ENCODE assay signal across 29 cellular contexts in genomic region chr2:167932123-167932693, GRCh38.
"Had no signal": no experiment of that assay in that cellular context is flagged by ENCODE, and none has a peak within 500 bp of the region (broad histone marks: within the 10 kb centered on the region; RNA-seq: fewer than 3 reads in every experiment).

No MANE protein-coding gene starts in this region.

- H3K9me3 Mint-ChIP-seq: stimulated activated effector memory CD8-positive, alpha-beta T cell treated with anti-CD3 and anti-CD28 coated beads, Interleukin-12 subunit alpha, Interleukin-12 subunit beta, amount 100 ng/mL, for 72 hours; stimulated activated naive CD8-positive, alpha-beta T cell treated with anti-CD3 and anti-CD28 coated beads, Interleukin-15, amount 100 ng/mL, for 72 hours had no signal

- H3K27me3 Mint-ChIP-seq: stimulated activated naive CD8-positive, alpha-beta T cell treated with anti-CD3 and anti-CD28 coated beads, Interleukin-15, amount 100 ng/mL, for 72 hours; stimulated activated naive CD8-positive, alpha-beta T cell treated with anti-CD3 and anti-CD28 coated beads, Interleukin-15, Interleukin-2, amounts not matched to agents 100 ng/mL and 50 ng/mL, for 24 hours had no signal

- H3K9me3 ChIP-seq: stomach, suprapubic skin, testis, thoracic aorta, thyroid gland, tibial artery, tibial nerve, transverse colon, upper lobe of left lung, upper lobe of right lung, uterus, vagina had no signal

- H3K4me3 ChIP-seq: stomach, suprapubic skin, testis, thoracic aorta, thyroid gland, tibial artery, tibial nerve, transverse colon, upper lobe of left lung, upper lobe of right lung, uterus, vagina had no signal

- DNase-seq: stimulated activated CD4-positive, alpha-beta T cell treated with anti-CD3 and anti-CD28 coated beads, Interleukin-2, amount 100 ng/mL, for 48 hours; stimulated activated CD4-positive, alpha-beta T cell treated with anti-CD3 and anti-CD28 coated beads, Interleukin-4, amount 100 ng/mL, for 1 hour; stimulated activated CD4-positive, alpha-beta T cell treated with anti-CD3 and anti-CD28 coated beads, Interleukin-4, amount 100 ng/mL, for 24 hours; stimulated activated CD4-positive, alpha-beta T cell treated with anti-CD3 and anti-CD28 coated beads, Interleukin-4, amount 100 ng/mL, for 4 hours; stimulated activated CD8-positive, alpha-beta memory T cell treated with anti-CD3 and anti-CD28 coated beads, Interleukin-4, amount 100 ng/mL, for 48 hours; stimulated activated naive B cell treated with anti-CD40 and anti-IgM and Interleukin-4, amounts not matched to agents 10 μg/mL and 1 μg/mL and 100 μg/mL, for 72 hours; stimulated activated naive CD4-positive, alpha-beta T cell; stimulated activated naive CD4-positive, alpha-beta T cell treated with Interleukin-2 at 50 U/mL for 16 hours; stimulated activated naive CD8-positive, alpha-beta T cell treated with anti-CD3 and anti-CD28 coated beads, Interleukin-15, amount 100 ng/mL, for 72 hours; stimulated activated naive CD8-positive, alpha-beta T cell treated with anti-CD3 and anti-CD28 coated beads, Interleukin-15, Interleukin-2, amounts not matched to agents 100 U/mL and 50 U/mL, for 24 hours; stomach; substantia nigra; testis; thyroid gland; tibial artery; transverse colon; trophoblast cell; upper lobe of left lung; upper lobe of right lung; uterus had no signal

- H3K27me3 ChIP-seq: stomach, suprapubic skin, testis, thyroid gland, tibial artery, tibial nerve, transverse colon, upper lobe of left lung, upper lobe of right lung, uterus, vagina had no signal

- ATAC-seq: stimulated activated naive B cell treated with anti-CD40 and anti-IgM and Interleukin-4, amounts not matched to agents 10 μg/mL and 1 μg/mL and 100 μg/mL, for 72 hours; stimulated activated naive CD8-positive, alpha-beta T cell treated with anti-CD3 and anti-CD28 coated beads, Interleukin-15, amount 100 ng/mL, for 72 hours; stimulated activated naive CD8-positive, alpha-beta T cell treated with anti-CD3 and anti-CD28 coated beads, Interleukin-15, Interleukin-2, amounts not matched to agents 100 U/mL and 50 U/mL, for 24 hours; upper lobe of right lung had no signal

- H3K36me3 Mint-ChIP-seq: stimulated activated effector memory CD8-positive, alpha-beta T cell treated with anti-CD3 and anti-CD28 coated beads, Interleukin-12 subunit alpha, Interleukin-12 subunit beta, amount 100 ng/mL, for 72 hours; stimulated activated memory B cell treated with anti-CD40 and anti-IgM and Interleukin-4, amounts not matched to agents 10 μg/mL and 1 μg/mL and 100 μg/mL, for 72 hours; stimulated activated naive B cell treated with anti-CD40 and anti-IgM and Interleukin-4, amounts not matched to agents 10 μg/mL and 1 μg/mL and 100 μg/mL, for 72 hours; type B pancreatic cell had no signal

- H3K36me3 ChIP-seq: stomach, suprapubic skin, thoracic aorta, thyroid gland, tibial artery, tibial nerve, transverse colon, upper lobe of left lung, upper lobe of right lung, uterus, vagina had no signal

- FAIRE-seq: urothelium cell line had no signal

- H3K27ac Mint-ChIP-seq: stimulated activated effector memory CD8-positive, alpha-beta T cell treated with anti-CD3 and anti-CD28 coated beads, Interleukin-12 subunit alpha, Interleukin-12 subunit beta, amount 100 ng/mL, for 72 hours; stimulated activated memory B cell treated with anti-CD40 and anti-IgM and Interleukin-4, amounts not matched to agents 10 μg/mL and 1 μg/mL and 100 μg/mL, for 72 hours; stimulated activated naive B cell treated with anti-CD40 and anti-IgM and Interleukin-4, amounts not matched to agents 10 μg/mL and 1 μg/mL and 100 μg/mL, for 72 hours; stimulated activated naive CD8-positive, alpha-beta T cell treated with anti-CD3 and anti-CD28 coated beads, Interleukin-15, amount 100 ng/mL, for 72 hours; stimulated activated naive CD8-positive, alpha-beta T cell treated with anti-CD3 and anti-CD28 coated beads, Interleukin-15, Interleukin-2, amounts not matched to agents 100 ng/mL and 50 ng/mL, for 24 hours; type B pancreatic cell had no signal

- H3K27ac ChIP-seq: stomach, suprapubic skin, testis, thoracic aorta, thyroid gland, tibial artery, tibial nerve, transverse colon, upper lobe of left lung, upper lobe of right lung, uterus, vagina had no signal

- H3K4me3 Mint-ChIP-seq: stimulated activated effector memory CD8-positive, alpha-beta T cell treated with anti-CD3 and anti-CD28 coated beads, Interleukin-12 subunit alpha, Interleukin-12 subunit beta, amount 100 ng/mL, for 72 hours; stimulated activated memory B cell treated with anti-CD40 and anti-IgM and Interleukin-4, amounts not matched to agents 10 μg/mL and 1 μg/mL and 100 μg/mL, for 72 hours; stimulated activated naive B cell treated with anti-CD40 and anti-IgM and Interleukin-4, amounts not matched to agents 10 μg/mL and 1 μg/mL and 100 μg/mL, for 72 hours; stimulated activated naive CD8-positive, alpha-beta T cell treated with anti-CD3 and anti-CD28 coated beads, Interleukin-15, amount 100 ng/mL, for 72 hours; stimulated activated naive CD8-positive, alpha-beta T cell treated with anti-CD3 and anti-CD28 coated beads, Interleukin-15, Interleukin-2, amounts not matched to agents 100 ng/mL and 50 ng/mL, for 24 hours; type B pancreatic cell had no signal

- H3K4me1 ChIP-seq: stomach, suprapubic skin, testis, thyroid gland, tibial artery, tibial nerve, transverse colon, upper lobe of left lung, upper lobe of right lung, uterus, vagina had no signal

- H3K4me1 Mint-ChIP-seq: stimulated activated effector memory CD8-positive, alpha-beta T cell treated with anti-CD3 and anti-CD28 coated beads, Interleukin-12 subunit alpha, Interleukin-12 subunit beta, amount 100 ng/mL, for 72 hours; stimulated activated memory B cell treated with anti-CD40 and anti-IgM and Interleukin-4, amounts not matched to agents 10 μg/mL and 1 μg/mL and 100 μg/mL, for 72 hours; stimulated activated naive B cell treated with anti-CD40 and anti-IgM and Interleukin-4, amounts not matched to agents 10 μg/mL and 1 μg/mL and 100 μg/mL, for 72 hours; stimulated activated naive CD8-positive, alpha-beta T cell treated with anti-CD3 and anti-CD28 coated beads, Interleukin-15, amount 100 ng/mL, for 72 hours had no signal
